13 cellular contexts compared by ENCODE assay signal in genomic region chr11:73838443-73839122, GRCh38. TPM values are rescaled to one million over a fixed set of nuclear protein-coding genes. Genes with fewer than 3 reads are reported as not detected.
A peak's percentile ranks its signal among the peaks of the same experiment; 100 is the strongest.
DNase-seq lines count a peak whose midpoint lies in the region; ATAC-seq, FAIRE-seq and TF ChIP-seq lines count a peak whose summit lies in the region.
"Had no signal": no experiment of that assay in that cellular context is flagged by ENCODE, and none has a peak within 500 bp of the region (broad histone marks: within the 10 kb centered on the region; RNA-seq: fewer than 3 reads in every experiment).

No MANE protein-coding gene starts in this region.

- H3K27me3 ChIP-seq in brain microvascular endothelial cell (replicated peaks) = no peaks in the 10 kb centered on the region
- H3K27me3 ChIP-seq in iPS-20b (ENCODE audit: insufficient read depth, low read length) = no peaks in the 10 kb centered on the region

- in situ Hi-C loops in brain microvascular endothelial cell (cut with HindIII; ENCODE audit: low pct_ligation_motif_present, low sequenced_read_pairs) = no loop called here

- no peak overlapping the region for H3K27ac Mint-ChIP-seq in activated naive CD4-positive, alpha-beta T cell treated with anti-CD3 and anti-CD28 coated beads for 36 hours

- H3K4me3 Mint-ChIP-seq in activated naive CD4-positive, alpha-beta T cell treated with anti-CD3 and anti-CD28 coated beads for 36 hours = no peak overlapping the region
- H3K4me3 Mint-ChIP-seq: naive thymus-derived CD4-positive, alpha-beta T cell had no signal

- ATAC-seq in GM18519 (IDR thresholded peaks at IDR 0.05; ENCODE audit: low FRiP score, unreplicated experiment) (no peak), GM18858 (IDR thresholded peaks at IDR 0.05; ENCODE audit: unreplicated experiment) (no peak)
- ATAC-seq: naive thymus-derived CD4-positive, alpha-beta T cell had no signal

- no peaks in the 10 kb centered on the region for H3K9me3 ChIP-seq in iPS-20b (ENCODE audit: insufficient read depth, low read depth, low read length)

- H3K4me3 ChIP-seq in brain microvascular endothelial cell (ENCODE audit: low read depth, low read length) (no peak overlapping the region), iPS-20b (ENCODE audit: low read length) (no peak overlapping the region)

- H3K36me3 ChIP-seq in brain microvascular endothelial cell (replicated peaks) (peaks cover 2% of the 10 kb centered on the region), iPS-20b (ENCODE audit: insufficient read depth, low read depth, low read length) (peaks cover 9% of the 10 kb centered on the region; the same call in 1 of the 2 replicates)

- H3K9me3 Mint-ChIP-seq in activated naive CD4-positive, alpha-beta T cell treated with anti-CD3 and anti-CD28 coated beads for 36 hours = no peaks in the 10 kb centered on the region
- H3K9me3 Mint-ChIP-seq: naive thymus-derived CD4-positive, alpha-beta T cell had no signal

- no peak for TF ChIP-seq CTCF in brain microvascular endothelial cell (IDR thresholded peaks at IDR 0.05; ENCODE audit: low read depth, low read length, missing control alignments)

- H3K27ac ChIP-seq in brain microvascular endothelial cell (no peak overlapping the region), iPS-20b (ENCODE audit: low read length) (no peak overlapping the region)

- peaks cover 11% of the 10 kb centered on the region for H3K36me3 Mint-ChIP-seq in activated naive CD4-positive, alpha-beta T cell treated with anti-CD3 and anti-CD28 coated beads for 36 hours (ENCODE audit: low read depth)

- H3K9ac ChIP-seq in iPS-20b (ENCODE audit: low read depth, low read length) = 0 out of 2 replicates have a peak overlapping the region, but pooled peaks have one; percentile 40

- intact Hi-C loops in activated naive CD4-positive, alpha-beta T cell treated with anti-CD3 and anti-CD28 coated beads for 36 hours (cut with micrococcal nuclease) = no loop called here

- no peaks in the 10 kb centered on the region for H3K27me3 Mint-ChIP-seq in activated naive CD4-positive, alpha-beta T cell treated with anti-CD3 and anti-CD28 coated beads for 36 hours (ENCODE audit: low read depth)
- H3K27me3 Mint-ChIP-seq: naive thymus-derived CD4-positive, alpha-beta T cell had no signal

- no peaks in the 10 kb centered on the region for H3K4me1 Mint-ChIP-seq in activated naive CD4-positive, alpha-beta T cell treated with anti-CD3 and anti-CD28 coated beads for 36 hours (ENCODE audit: low read depth)

- CTCF ChIA-PET in activated naive CD4-positive, alpha-beta T cell treated with anti-CD3 and anti-CD28 coated beads for 36 hours (lab: Charles Lee) = no interaction called here

- H3K4me1 ChIP-seq in iPS-20b (ENCODE audit: insufficient read depth, low read length) = peaks cover 9% of the 10 kb centered on the region

- DNase-seq in HTR-8/SVneo (ENCODE audit: insufficient read length, low spot score) (peak; percentile 29), brain microvascular endothelial cell (peak; percentile 36), smooth muscle cell of the brain vasculature (ENCODE audit: low read depth, low spot score) (peak; percentile 40), DMS53 treated with DMSO at 0.1 percent for 48 hours (lab: John Stamatoyannopoulos, UW; ENCODE audit: unreplicated experiment) (no peak)
- DNase-seq in activated naive CD4-positive, alpha-beta T cell treated with anti-CD3 and anti-CD28 coated beads for 36 hours = no peak
- DNase-seq: activated CD4-positive, alpha-beta T cell treated with anti-CD3 and anti-CD28 coated beads for 48 hours; activated effector memory CD4-positive, alpha-beta T cell treated with Interleukin-2 at 50 U/mL for 16 hours; naive thymus-derived CD4-positive, alpha-beta T cell; NCI-H1048; stimulated activated CD4-positive, alpha-beta T cell treated with anti-CD3 and anti-CD28 coated beads, Interleukin-15, amount 100 ng/mL, for 24 hours had no signal

- no peak for FAIRE-seq in HTR-8/SVneo (lab: Jason Lieb, UNC)

RNA-seq across cellular contexts. Expression of gene COA4, which starts 38.1 kb away (rescaled TPM):
- total RNA-seq in activated naive CD4-positive, alpha-beta T cell treated with anti-CD3 and anti-CD28 coated beads for 36 hours = 10 to 100 TPM; 87.8 to 94.2 TPM

RNA-seq across cellular contexts. Expression of gene PAAF1, which starts 38.2 kb away (rescaled TPM):
- total RNA-seq in activated naive CD4-positive, alpha-beta T cell treated with anti-CD3 and anti-CD28 coated beads for 36 hours = 10 to 100 TPM; 29.7 to 30.4 TPM

RNA-seq across cellular contexts. Expression of gene MRPL48, which starts 50.9 kb away (rescaled TPM):
- total RNA-seq in activated naive CD4-positive, alpha-beta T cell treated with anti-CD3 and anti-CD28 coated beads for 36 hours = 10 to 100 TPM; 49.2 to 53.5 TPM

Comparison
In these comparisons a context has a peak if more than half of its experiments do, and no peak if none do; other contexts are left out.
1. DNase-seq: peak in HTR-8/SVneo (single experiment), brain microvascular endothelial cell (single experiment) and smooth muscle cell of the brain vasculature (single experiment); none in activated naive CD4-positive, alpha-beta T cell treated with anti-CD3 and anti-CD28 coated beads for 36 hours (single experiment) and DMS53 treated with DMSO at 0.1 percent for 48 hours (single experiment).